Comparison of ENCODE assay signal across 12 cellular contexts in genomic region chr14:58635041-58635440, GRCh38. TPM values are rescaled to one million over a fixed set of nuclear protein-coding genes. Genes with fewer than 3 reads are reported as not detected.
DNase-seq lines count a peak whose midpoint lies in the region; ATAC-seq and TF ChIP-seq lines count a peak whose summit lies in the region.
"Had no signal": no experiment of that assay in that cellular context is flagged by ENCODE, and none has a peak within 500 bp of the region (broad histone marks: within the 10 kb centered on the region; RNA-seq: fewer than 3 reads in every experiment).

No MANE protein-coding gene starts in this region.

- peak overlapping the region; percentile 92 for H2BK5ac ChIP-seq in trophoblast cell (ENCODE audit: low read depth, low read length, poor library complexity)

- peak overlapping the region; percentile 98 for H2BK120ac ChIP-seq in trophoblast cell (ENCODE audit: insufficient read depth, low read length, poor library complexity)

- no peak for TF ChIP-seq POLR2A in GM18505 (IDR thresholded peaks at IDR 0.05; ENCODE audit: borderline replicate concordance, extremely low read depth, insufficient read depth, insufficient read length)

- H3K27me3 Mint-ChIP-seq in activated CD4-positive, alpha-beta memory T cell treated with anti-CD3 and anti-CD28 coated beads for 36 hours, result peaks cover 26% of the 10 kb centered on the region

- no peaks in the 10 kb centered on the region for H3K36me3 ChIP-seq in H7 (replicated peaks; ENCODE audit: control insufficient read depth, insufficient read depth, low read length)
- H3K36me3 ChIP-seq in trophoblast cell (ENCODE audit: control insufficient read depth in 1 of 2, insufficient read depth in 2 of 2, low read length in 2 of 2), result no peaks in the 10 kb centered on the region
- H3K36me3 ChIP-seq: suprapubic skin had no signal

- H3K9me3 Mint-ChIP-seq in activated CD4-positive, alpha-beta memory T cell treated with anti-CD3 and anti-CD28 coated beads for 36 hours, result no peaks in the 10 kb centered on the region
- H3K9me3 Mint-ChIP-seq: naive thymus-derived CD8-positive, alpha-beta T cell had no signal

- POLR2A ChIA-PET in activated CD4-positive, alpha-beta memory T cell treated with anti-CD3 and anti-CD28 coated beads for 36 hours (lab: Charles Lee), result no interaction called here

- H3K4me1 ChIP-seq in trophoblast cell (ENCODE audit: control insufficient read depth in 1 of 2, insufficient read depth in 2 of 2, low read length in 2 of 2), result peaks cover 10 to 14% of the 10 kb centered on the region in 2 experiments

- peak overlapping the region in 1 of 2 donors; percentile 96 for H3K27ac ChIP-seq in coronary artery
- H3K27ac ChIP-seq in trophoblast cell (ENCODE audit: low read depth, low read length), result peak overlapping the region; percentile 95
- H3K27ac ChIP-seq: suprapubic skin, VCaP had no signal

- DNase-seq in H7 (peak; percentile 52), coronary artery (ENCODE audit: low spot score) (no peak), trophoblast cell (no peak), NCI-H1092 (lab: John Stamatoyannopoulos, UW) (no peak), putamen (ENCODE audit: low spot score) (no peak)
- no peak for DNase-seq in activated CD4-positive, alpha-beta memory T cell treated with anti-CD3 and anti-CD28 coated beads for 36 hours
- DNase-seq in stimulated activated naive CD4-positive, alpha-beta T cell treated with Interleukin-2 at 50 U/mL for 16 hours (lab: John Stamatoyannopoulos, UW), result no peak
- DNase-seq: kidney; naive thymus-derived CD8-positive, alpha-beta T cell had no signal

- no peaks in the 10 kb centered on the region for H3K9me3 ChIP-seq in trophoblast cell (ENCODE audit: insufficient read depth, low read depth, low read length)
- H3K9me3 ChIP-seq: suprapubic skin had no signal

- intact Hi-C loops in activated CD4-positive, alpha-beta memory T cell treated with anti-CD3 and anti-CD28 coated beads for 36 hours (cut with micrococcal nuclease), result loop anchor here (10.0 kb wide), 1 partner anchor 100 kb away; no protein-coding TSS in a partner anchor

- H4K8ac ChIP-seq in trophoblast cell (ENCODE audit: low read depth, low read length), result no peak overlapping the region

- CTCF ChIA-PET in activated CD4-positive, alpha-beta memory T cell treated with anti-CD3 and anti-CD28 coated beads for 36 hours (lab: Charles Lee), result interaction anchor here (1.3 kb wide), 1 partner anchor 133 kb away, joined by 8 read pairs; no protein-coding TSS in a partner anchor

- no CpG with 5 or more reads among the region's 4 CpGs for WGBS in trophoblast cell (ENCODE audit: extremely low coverage, insufficient coverage, insufficient read length)

- no peak overlapping the region for H3K4me3 ChIP-seq in H7 (ENCODE audit: insufficient read depth, low read depth, low read length)
- peak overlapping the region; percentile 48 for H3K4me3 ChIP-seq in coronary artery
- H3K4me3 ChIP-seq in trophoblast cell (ENCODE audit: low read depth, low read length), result no peak overlapping the region
- H3K4me3 ChIP-seq: suprapubic skin had no signal

- no peak overlapping the region for H3K4me3 Mint-ChIP-seq in activated CD4-positive, alpha-beta memory T cell treated with anti-CD3 and anti-CD28 coated beads for 36 hours

- H3K14ac ChIP-seq in trophoblast cell (ENCODE audit: low read length), result no peak overlapping the region

- peak; percentile 29 for ATAC-seq in GM18505 (IDR thresholded peaks at IDR 0.05; ENCODE audit: unreplicated experiment)
- ATAC-seq: naive thymus-derived CD8-positive, alpha-beta T cell had no signal

- peaks cover 44% of the 10 kb centered on the region for H3K79me1 ChIP-seq in trophoblast cell (ENCODE audit: low read length)

- H3K79me2 ChIP-seq in trophoblast cell (ENCODE audit: control insufficient read depth, insufficient read depth, low read length, poor library complexity), result peaks cover 17% of the 10 kb centered on the region

- peaks cover 12% of the 10 kb centered on the region for H3K27me3 ChIP-seq in H7 (ENCODE audit: control insufficient read depth, insufficient read depth, low read length)
- H3K27me3 ChIP-seq in trophoblast cell (ENCODE audit: insufficient read depth, low read length), result no peaks in the 10 kb centered on the region

- H2AFZ ChIP-seq in trophoblast cell (ENCODE audit: insufficient read depth, low read length, poor library complexity), result no peak overlapping the region

- peak overlapping the region; percentile 46 for H3K4me2 ChIP-seq in trophoblast cell (ENCODE audit: low read length)

- peak overlapping the region; percentile 95 for H4K91ac ChIP-seq in trophoblast cell (ENCODE audit: low read depth, low read length)

- H3K23ac ChIP-seq in trophoblast cell (ENCODE audit: low read length), result no peak overlapping the region

- no peak overlapping the region for H2AK5ac ChIP-seq in trophoblast cell (ENCODE audit: low read length)

- H3K9ac ChIP-seq in trophoblast cell (ENCODE audit: low read length), result no peak overlapping the region

- peaks cover 29% of the 10 kb centered on the region for H3K4me1 Mint-ChIP-seq in activated CD4-positive, alpha-beta memory T cell treated with anti-CD3 and anti-CD28 coated beads for 36 hours (ENCODE audit: low read depth)

- peak overlapping the region; percentile 98 for H2BK12ac ChIP-seq in trophoblast cell (ENCODE audit: low read length)

- no peak overlapping the region for H3K18ac ChIP-seq in trophoblast cell (ENCODE audit: low read length)

- H3K4ac ChIP-seq in trophoblast cell (ENCODE audit: low read depth, low read length), result no peak overlapping the region

- no peak overlapping the region for H3K27ac Mint-ChIP-seq in activated CD4-positive, alpha-beta memory T cell treated with anti-CD3 and anti-CD28 coated beads for 36 hours

- TF ChIP-seq CTCF in coronary artery (IDR thresholded peaks at IDR 0.05), result no peak

- H4K12ac ChIP-seq in trophoblast cell (ENCODE audit: low read depth, low read length), result no peak overlapping the region

- no peaks in the 10 kb centered on the region for H3K36me3 Mint-ChIP-seq in activated CD4-positive, alpha-beta memory T cell treated with anti-CD3 and anti-CD28 coated beads for 36 hours
- H3K36me3 Mint-ChIP-seq: naive thymus-derived CD8-positive, alpha-beta T cell had no signal

RNA-seq across cellular contexts. Expression of gene DACT1, which starts 2.7 kb away (rescaled TPM):
- total RNA-seq in H7 (2014; rRNA removed; shearing (Covaris generic)), result 9.5 and 11.0 TPM in 2 replicates
- polyA plus RNA-seq in trophoblast cell (2013), result 75.1 and 80.9 TPM in 2 replicates
- total RNA-seq in activated CD4-positive, alpha-beta memory T cell treated with anti-CD3 and anti-CD28 coated beads for 36 hours, result 1 to 10 TPM; 4.3 to 4.7 TPM
